In genomic region chr1:206261473-206261872, GRCh38 we compare ENCODE assay signal across 2 cellular contexts. TPM values are rescaled to one million over a fixed set of nuclear protein-coding genes. Genes with fewer than 3 reads are reported as not detected.
"Had no signal": no experiment of that assay in that cellular context is flagged by ENCODE, and none has a peak within 500 bp of the region (broad histone marks: within the 10 kb centered on the region; RNA-seq: fewer than 3 reads in every experiment).

No MANE protein-coding gene starts in this region.

RNA-seq across cellular contexts. Expression of gene FAM72A, which starts 58.8 kb away (rescaled TPM):
- total RNA-seq: thyroid gland, ureter had no signal
